In the genomic region with DNA sequence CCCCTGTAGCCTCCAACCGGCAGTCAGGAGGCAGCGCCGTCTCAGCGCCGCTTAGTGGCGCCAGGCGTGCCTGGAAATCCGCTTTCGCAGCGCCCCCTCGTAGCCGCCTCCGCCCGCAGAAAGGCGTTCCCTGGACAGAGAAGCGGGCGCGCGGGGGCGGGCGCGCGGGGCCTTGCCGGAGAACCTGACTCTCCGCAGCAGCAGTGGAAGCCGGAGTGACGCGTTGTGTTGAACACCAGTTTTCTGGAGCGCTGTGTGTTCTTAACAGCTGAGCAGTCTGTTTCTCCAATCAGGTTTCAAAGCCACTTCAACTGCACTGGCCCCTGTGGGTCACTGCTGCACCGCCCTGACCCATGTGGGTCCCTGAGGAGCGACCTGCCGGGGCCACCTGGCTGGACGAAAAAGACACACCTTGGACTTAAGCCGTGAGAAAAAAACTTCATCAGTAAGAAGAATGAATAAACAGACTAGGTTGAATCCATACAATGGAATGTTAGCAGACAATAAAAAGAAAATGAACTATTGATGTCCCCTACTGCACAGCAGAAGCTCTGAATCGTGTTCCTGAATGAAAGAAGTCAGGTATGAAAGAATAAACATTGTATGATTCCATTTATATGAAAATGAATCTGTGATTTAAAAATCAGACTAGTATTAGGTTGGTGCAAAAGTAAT, we compare ENCODE assay signal across 10 cellular contexts. TPM values are rescaled to one million over a fixed set of nuclear protein-coding genes. Genes with fewer than 3 reads are reported as not detected.
DNase-seq lines count a peak whose midpoint lies in the region; ATAC-seq and TF ChIP-seq lines count a peak whose summit lies in the region.
"Not testable (repeated sequence)": the region's sequence is repeated elsewhere in the genome, so short reads cannot be mapped to it uniquely, and the experiment has no call there.
"Had no signal": no experiment of that assay in that cellular context is flagged by ENCODE, and none has a peak within 500 bp of the region (broad histone marks: within the 10 kb centered on the region; RNA-seq: fewer than 3 reads in every experiment).

No MANE protein-coding gene starts in this region.

- H3K36me3 ChIP-seq in HUES6 (ENCODE audit: control insufficient read depth, insufficient read depth, low read length); mammary epithelial cell (ENCODE audit: insufficient read depth, low read length); mesenchymal stem cell (ENCODE audit: control insufficient read depth in 1 of 2, insufficient read depth in 2 of 2, low read depth in 1 of 2, low read length in 2 of 2): not testable (repeated sequence)

- TF ChIP-seq CTCF in 22Rv1 (IDR thresholded peaks at IDR 0.05) = peak; percentile 36
- peak; percentile 36 for TF ChIP-seq CTCF in VCaP (conservative IDR thresholded peaks at IDR 0.05)
- TF ChIP-seq CTCF in mammary epithelial cell (conservative IDR thresholded peaks at IDR 0.05 in 1 of 2, IDR thresholded peaks at IDR 0.05 in 1 of 2; ENCODE audit: extremely low read depth in 1 of 2, insufficient read depth in 1 of 2, low read depth in 1 of 2, low read length in 2 of 2); glutamatergic neuron (IDR thresholded peaks at IDR 0.05; ENCODE audit: partially characterized antibody, unreplicated experiment): not testable (repeated sequence)

- not testable (repeated sequence) for H4K20me1 ChIP-seq in mammary epithelial cell (ENCODE audit: insufficient read depth, low read length)

- ATAC-seq in GM18867 (IDR thresholded peaks at IDR 0.05; ENCODE audit: unreplicated experiment) = peak; percentile 56

- peak overlapping the region; percentile 70 for H2AFZ ChIP-seq in mammary epithelial cell (ENCODE audit: low read depth, low read length)
- not testable (repeated sequence) for H2AFZ ChIP-seq in mesenchymal stem cell (ENCODE audit: low read depth, low read length)

- not testable (repeated sequence) for H3K4ac ChIP-seq in mesenchymal stem cell (ENCODE audit: low read depth in 1 of 2, low read length in 2 of 2)

- H3K27me3 ChIP-seq in HUES6 (ENCODE audit: control insufficient read depth, insufficient read depth, low read length); mammary epithelial cell (ENCODE audit: insufficient read depth, low read length); mesenchymal stem cell (ENCODE audit: control insufficient read depth in 1 of 2, insufficient read depth in 1 of 2, low read length in 2 of 2): not testable (repeated sequence)

- not testable (repeated sequence) for H3K27me3 Mint-ChIP-seq in glutamatergic neuron (ENCODE audit: unreplicated experiment)

- H4K91ac ChIP-seq in mesenchymal stem cell (ENCODE audit: low read length) = not testable (repeated sequence)

- not testable (repeated sequence) for H3K14ac ChIP-seq in mesenchymal stem cell (ENCODE audit: low read length in 2 of 2)

- in situ Hi-C loops in mammary epithelial cell (cut with MboI; ENCODE audit: low sequenced_read_pairs in 2 of 2) = not testable (repeated sequence)

- H4K8ac ChIP-seq in mesenchymal stem cell (ENCODE audit: low read length) = peak overlapping the region; percentile 54

- DNase-seq in mammary epithelial cell (peak; percentile 61), mesenchymal stem cell (peak; percentile 64)
- not testable (repeated sequence) for DNase-seq in glutamatergic neuron; skeletal muscle cell (ENCODE audit: low read depth)

- peak overlapping the region; percentile 42 for H3K4me3 Mint-ChIP-seq in glutamatergic neuron (ENCODE audit: unreplicated experiment)

- dilution Hi-C loops in mammary epithelial cell (cut with HindIII; ENCODE audit: low sequenced_read_pairs) = not testable (repeated sequence)

- 5% methylated on average over 5 of the region's 35 CpGs for WGBS in mammary epithelial cell (ENCODE audit: low coverage, missing lambda C conversion rate)
- 15% methylated on average over 3 of the region's 35 CpGs for WGBS in mesenchymal stem cell

- H3K9me3 ChIP-seq in HUES6 (ENCODE audit: control insufficient read depth, insufficient read depth, low read depth, low read length); mammary epithelial cell (replicated peaks; ENCODE audit: insufficient read depth, low read length); mesenchymal stem cell (ENCODE audit: control insufficient read depth, low read length): not testable (repeated sequence)

- H3K4me3 ChIP-seq in HUES6 (ENCODE audit: low read depth, low read length) (peak overlapping the region; percentile 51), mammary epithelial cell (replicated peaks in 1 of 3; ENCODE audit: insufficient read depth in 1 of 3, low read depth in 2 of 3, low read length in 3 of 3) (peak overlapping the region; percentile 32 to 44 (median 41)), mesenchymal stem cell (ENCODE audit: insufficient read depth in 1 of 2, low read depth in 1 of 2, low read length in 2 of 2) (peak overlapping the region; percentile 36 to 67), skeletal muscle cell (ENCODE audit: low read depth, low read length) (peak overlapping the region; percentile 34)

- intact Hi-C loops in mammary epithelial cell (cut with micrococcal nuclease) = not testable (repeated sequence)

- not testable (repeated sequence) for BruUV-seq in mammary epithelial cell (replicated peaks; lab: Mats Ljungman, UMichigan)

- not testable (repeated sequence) for H3K79me1 ChIP-seq in mesenchymal stem cell (replicated peaks; ENCODE audit: low read length, poor library complexity, severe bottlenecking)

- not testable (repeated sequence) for H2BK15ac ChIP-seq in mesenchymal stem cell (ENCODE audit: low read depth, poor library complexity, severe bottlenecking)

- H3K27ac ChIP-seq in 22Rv1; HUES6 (ENCODE audit: low read depth, low read length); mammary epithelial cell (ENCODE audit: insufficient read depth, low read depth, low read length): not testable (repeated sequence)
- H3K27ac ChIP-seq in VCaP = peak overlapping the region; percentile 64
- H3K27ac ChIP-seq in mesenchymal stem cell (ENCODE audit: low read length, poor library complexity, severe bottlenecking) = peak overlapping the region; percentile 45

- not testable (repeated sequence) for H2BK5ac ChIP-seq in mesenchymal stem cell (ENCODE audit: low read depth, low read length, poor library complexity, severe bottlenecking)

- H2BK12ac ChIP-seq in mesenchymal stem cell (ENCODE audit: low read length in 2 of 2) = not testable (repeated sequence)

- H3K36me3 Mint-ChIP-seq in glutamatergic neuron (ENCODE audit: unreplicated experiment) = not testable (repeated sequence)

- H3K9ac ChIP-seq in HUES6 (ENCODE audit: low read length) (peak overlapping the region; percentile 68), mesenchymal stem cell (ENCODE audit: low read length) (peak overlapping the region; percentile 55)
- not testable (repeated sequence) for H3K9ac ChIP-seq in mammary epithelial cell (ENCODE audit: insufficient read depth, low read length)

- H2AK5ac ChIP-seq in mesenchymal stem cell (ENCODE audit: low read length, severe bottlenecking) = not testable (repeated sequence)

- H3K23ac ChIP-seq in mesenchymal stem cell (ENCODE audit: low read length in 2 of 2) = not testable (repeated sequence)

- H2BK120ac ChIP-seq in mesenchymal stem cell (ENCODE audit: low read depth, low read length) = not testable (repeated sequence)

- not testable (repeated sequence) for H3K9me3 Mint-ChIP-seq in glutamatergic neuron (ENCODE audit: unreplicated experiment)

- CTCF ChIA-PET in mammary epithelial cell (lab: Charles Lee; ENCODE audit: low non-redundant PET) = not testable (repeated sequence)

- not testable (repeated sequence) for H3K79me2 ChIP-seq in mammary epithelial cell (ENCODE audit: insufficient read depth, low read length)

- H3K4me2 ChIP-seq in mammary epithelial cell (ENCODE audit: insufficient read depth, low read depth, low read length) (peak overlapping the region; percentile 68), mesenchymal stem cell (ENCODE audit: low read length, poor library complexity, severe bottlenecking) (peak overlapping the region; percentile 66)

- not testable (repeated sequence) for H3K4me1 Mint-ChIP-seq in glutamatergic neuron (ENCODE audit: low read depth, unreplicated experiment)

- H3K27ac Mint-ChIP-seq in glutamatergic neuron (ENCODE audit: unreplicated experiment) = not testable (repeated sequence)

- H3K4me1 ChIP-seq in HUES6 (ENCODE audit: control insufficient read depth, insufficient read depth, low read length) = peaks cover 13% of the 10 kb centered on the region; the same call in 1 of the 2 replicates
- H3K4me1 ChIP-seq in mammary epithelial cell (ENCODE audit: insufficient read depth, low read length); mesenchymal stem cell (ENCODE audit: control insufficient read depth, insufficient read depth, low read depth, low read length): not testable (repeated sequence)

- H3K18ac ChIP-seq in mesenchymal stem cell (ENCODE audit: low read depth in 1 of 2, low read length in 2 of 2) = peak overlapping the region; percentile 12 to 24

RNA-seq across cellular contexts. Expression of a gene that starts 22.8 kb away (rescaled TPM):
- total RNA-seq in mammary epithelial cell (100 to 1,000 TPM; 279 to 423 TPM), glutamatergic neuron (ENCODE audit: unreplicated experiment) (not detected)
- 332 TPM for polyA plus RNA-seq in mammary epithelial cell
- polyA minus RNA-seq in mammary epithelial cell = 320 TPM
- polyA plus RNA-seq in mesenchymal stem cell (2013, experiment 1 of 2) = 0.25 TPM
- polyA plus RNA-seq in mesenchymal stem cell (2013, experiment 2 of 2) = 0.10 TPM
- total RNA-seq: activated T-helper 1 cell treated with anti-CD3 and anti-CD28 coated beads, Interleukin-12 subunit alpha, Interleukin-12 subunit beta, Interleukin-2, Interleukin-4 antibody, amounts not matched to agents 30 ng/mL and 10 ng/mL and 1 ng/mL, durations not matched to agents 14 hours and 24 hours and 36 hours; mucosa of gallbladder had no signal

Comparison
In these comparisons a context has a peak if more than half of its experiments do, and no peak if none do; other contexts are left out.
1. RNA of a gene that starts 22.8 kb away (total RNA-seq): 279 to 423 TPM in mammary epithelial cell; not detected in glutamatergic neuron (single experiment); every median in the first group is over 100 times any median in the second.
2. Peak in every context shown above with its lines, with median percentiles within 50 percentile points of each other: H3K4me3 ChIP-seq.